1 cellular context compared by ENCODE assay signal in the genomic region with DNA sequence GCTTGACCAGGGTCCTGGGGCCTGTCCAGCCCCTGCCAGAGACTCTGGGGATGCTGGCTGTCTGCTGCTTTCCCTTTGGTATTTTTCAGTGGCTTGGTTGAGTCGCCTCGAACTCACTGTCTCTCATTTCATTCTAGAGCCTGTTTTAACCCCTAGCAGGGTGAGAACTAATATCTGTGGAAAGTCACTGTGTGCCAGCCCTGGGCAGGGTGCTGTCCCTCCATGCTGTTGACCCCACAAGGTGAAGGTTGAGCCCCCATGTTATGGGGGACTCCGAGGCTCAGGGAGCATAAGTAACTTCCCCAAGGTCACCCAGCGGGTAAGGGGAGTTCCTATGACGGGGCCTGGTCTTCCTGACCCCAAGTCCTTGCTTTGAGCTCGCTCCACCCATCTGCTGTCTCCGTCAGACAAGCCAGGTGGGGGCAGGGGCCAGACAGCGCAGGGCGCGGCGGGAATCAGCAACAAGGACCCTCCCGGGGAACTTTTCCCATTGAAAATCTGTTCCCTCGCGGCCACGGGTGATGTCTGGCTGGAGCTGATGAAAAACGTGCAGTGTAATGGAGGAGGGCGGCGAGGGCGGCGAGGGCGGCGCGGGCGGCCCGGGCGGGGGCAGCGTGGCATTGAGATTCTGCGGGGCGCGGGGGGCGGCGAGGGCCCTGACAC.
TF ChIP-seq lines count a peak whose summit lies in the region.

No MANE protein-coding gene starts in this region.

TF ChIP-seq in HepG2, 621 proteins besides CTCF, POLR2A, EP300 and RAD21 (continued from another document):
- TF ChIP-seq, protein P1, sequence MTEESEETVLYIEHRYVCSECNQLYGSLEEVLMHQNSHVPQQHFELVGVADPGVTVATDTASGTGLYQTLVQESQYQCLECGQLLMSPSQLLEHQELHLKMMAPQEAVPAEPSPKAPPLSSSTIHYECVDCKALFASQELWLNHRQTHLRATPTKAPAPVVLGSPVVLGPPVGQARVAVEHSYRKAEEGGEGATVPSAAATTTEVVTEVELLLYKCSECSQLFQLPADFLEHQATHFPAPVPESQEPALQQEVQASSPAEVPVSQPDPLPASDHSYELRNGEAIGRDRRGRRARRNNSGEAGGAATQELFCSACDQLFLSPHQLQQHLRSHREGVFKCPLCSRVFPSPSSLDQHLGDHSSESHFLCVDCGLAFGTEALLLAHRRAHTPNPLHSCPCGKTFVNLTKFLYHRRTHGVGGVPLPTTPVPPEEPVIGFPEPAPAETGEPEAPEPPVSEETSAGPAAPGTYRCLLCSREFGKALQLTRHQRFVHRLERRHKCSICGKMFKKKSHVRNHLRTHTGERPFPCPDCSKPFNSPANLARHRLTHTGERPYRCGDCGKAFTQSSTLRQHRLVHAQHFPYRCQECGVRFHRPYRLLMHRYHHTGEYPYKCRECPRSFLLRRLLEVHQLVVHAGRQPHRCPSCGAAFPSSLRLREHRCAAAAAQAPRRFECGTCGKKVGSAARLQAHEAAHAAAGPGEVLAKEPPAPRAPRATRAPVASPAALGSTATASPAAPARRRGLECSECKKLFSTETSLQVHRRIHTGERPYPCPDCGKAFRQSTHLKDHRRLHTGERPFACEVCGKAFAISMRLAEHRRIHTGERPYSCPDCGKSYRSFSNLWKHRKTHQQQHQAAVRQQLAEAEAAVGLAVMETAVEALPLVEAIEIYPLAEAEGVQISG (CRISPR knock-in tag; IDR thresholded peaks at IDR 0.05), result no peak
- TF ChIP-seq ZNF547 (CRISPR knock-in tag; IDR thresholded peaks at IDR 0.05) (peak; percentile 56; the same call in 1 of the 2 replicates), ZSCAN9 (CRISPR knock-in tag; IDR thresholded peaks at IDR 0.05; ENCODE audit: borderline replicate concordance) (0 out of 2 replicates have a peak, but pooled peaks have one; percentile 4), ZNF572 (CRISPR knock-in tag; IDR thresholded peaks at IDR 0.05) (0 out of 2 replicates have a peak, but pooled peaks have one; percentile 66), FOSL2 (CRISPR knock-in tag; IDR thresholded peaks at IDR 0.05) (0 out of 2 replicates have a peak, but pooled peaks have one; percentile 11)
